8 cellular contexts compared by ENCODE assay signal in the genomic region with DNA sequence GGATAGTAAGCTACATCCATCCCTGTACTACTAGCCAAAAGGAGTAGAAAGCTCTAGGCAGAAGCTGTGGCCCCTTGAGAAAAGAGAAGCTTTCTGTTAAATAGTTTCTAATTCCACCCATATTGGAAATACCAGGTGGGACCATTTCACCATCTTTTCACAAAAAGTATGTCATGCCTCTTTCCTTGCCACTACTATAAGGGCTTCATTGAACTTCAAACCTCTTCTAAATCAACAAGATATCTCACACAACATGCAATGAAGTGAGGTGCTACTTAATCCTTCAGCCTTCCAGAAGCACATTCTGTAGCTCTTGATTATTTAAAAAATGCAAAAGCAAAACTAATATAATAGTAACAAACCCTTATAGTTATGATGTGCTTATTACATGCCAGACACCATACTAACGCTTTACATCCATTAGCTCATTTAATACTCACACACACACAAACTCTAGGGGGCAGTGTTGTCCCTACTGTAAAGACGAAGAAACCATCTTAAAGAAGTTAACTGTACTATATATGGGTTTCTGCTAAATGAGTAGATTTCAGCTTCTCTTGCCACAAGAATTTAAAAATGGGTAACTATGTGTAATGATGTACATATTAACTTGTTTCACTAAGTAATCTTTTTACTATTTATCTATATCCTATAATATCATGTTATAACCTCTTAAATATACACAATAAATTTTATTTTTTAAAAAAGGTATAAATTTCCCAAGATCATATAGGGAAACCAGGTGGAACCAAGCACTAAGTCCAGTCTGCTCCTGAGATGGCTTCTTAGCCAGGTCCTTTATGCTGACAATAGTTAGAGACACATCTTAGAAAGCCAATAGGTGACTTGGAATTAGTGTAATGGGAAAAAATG.
A peak's percentile ranks its signal among the peaks of the same experiment; 100 is the strongest.
DNase-seq lines count a peak whose midpoint lies in the region; ATAC-seq, FAIRE-seq and TF ChIP-seq lines count a peak whose summit lies in the region.

No MANE protein-coding gene starts in this region.

- no peak overlapping the region for H3K4me3 ChIP-seq in A673 (ENCODE audit: low read depth, low read length, poor library complexity, severe bottlenecking)
- H3K4me3 ChIP-seq in mammary epithelial cell (replicated peaks in 1 of 3; ENCODE audit: insufficient read depth in 1 of 3, low read depth in 2 of 3, low read length in 3 of 3): no peak overlapping the region
- no peak overlapping the region for H3K4me3 ChIP-seq in liver (ENCODE audit: low read depth in 1 of 3, low read length in 3 of 3)

- H2AFZ ChIP-seq in mammary epithelial cell (ENCODE audit: low read depth, low read length): no peak overlapping the region

- H3K36me3 Mint-ChIP-seq in T-helper 17 cell (ENCODE audit: low read depth): no peaks in the 10 kb centered on the region

- H3K4me1 Mint-ChIP-seq in T-helper 17 cell: no peaks in the 10 kb centered on the region

- in situ Hi-C loops in mammary epithelial cell (cut with MboI; ENCODE audit: low sequenced_read_pairs in 2 of 2): loop anchor here (5.0 kb wide), 1 partner anchor 91 kb away; no protein-coding TSS in a partner anchor

- dilution Hi-C loops in mammary epithelial cell (cut with HindIII; ENCODE audit: low sequenced_read_pairs): no loop called here

- CTCF ChIA-PET in A673 (lab: Charles Lee) (interaction anchor here (0.5 to 1.6 kb wide), 13 partner anchors 10 to 1580 kb away, joined by 3 to 23 read pairs (median 5); no protein-coding TSS in a partner anchor), mammary epithelial cell (lab: Charles Lee; ENCODE audit: low non-redundant PET) (interaction anchor here (0.5 to 2.7 kb wide), 14 partner anchors 9 to 1121 kb away, joined by 3 to 84 read pairs (median 5); partner anchors contain the start of gene KLHDC2)

- no peak overlapping the region for H3K4me3 Mint-ChIP-seq in T-helper 17 cell

- H3K9ac ChIP-seq in mammary epithelial cell (ENCODE audit: insufficient read depth, low read length) (no peak overlapping the region), liver (ENCODE audit: low read depth in 1 of 2, low read length in 2 of 2) (no peak overlapping the region)

- H3K4me2 ChIP-seq in mammary epithelial cell (ENCODE audit: insufficient read depth, low read depth, low read length): no peak overlapping the region

- no peaks in the 10 kb centered on the region for H3K27me3 ChIP-seq in A673 (replicated peaks; ENCODE audit: insufficient read depth, low read depth, low read length, poor library complexity)
- no peaks in the 10 kb centered on the region for H3K27me3 ChIP-seq in mammary epithelial cell (ENCODE audit: insufficient read depth, low read length)
- no peaks in the 10 kb centered on the region for H3K27me3 ChIP-seq in liver (ENCODE audit: control insufficient read depth in 4 of 4, insufficient read depth in 4 of 4, low read length in 3 of 4)

- ATAC-seq in HG02759 (IDR thresholded peaks at IDR 0.05; ENCODE audit: unreplicated experiment): peak; percentile 99
- peak; percentile 97 for ATAC-seq in T-helper 17 cell

- peak; percentile 90 to 92 for TF ChIP-seq RAD21 in liver (IDR thresholded peaks at IDR 0.05)

- H3K36me3 ChIP-seq in A673 (ENCODE audit: insufficient read depth, low read length, poor library complexity, severe bottlenecking) (no peaks in the 10 kb centered on the region), mammary epithelial cell (ENCODE audit: insufficient read depth, low read length) (no peaks in the 10 kb centered on the region), liver (ENCODE audit: control insufficient read depth in 4 of 4, insufficient read depth in 3 of 4, low read depth in 1 of 4, low read length in 3 of 4) (no peaks in the 10 kb centered on the region)

- POLR2A ChIA-PET in A673 (lab: Charles Lee; ENCODE audit: low non-redundant PET): interaction anchor here (0.6 kb wide), 1 partner anchor 305 kb away, joined by 3 read pairs; no protein-coding TSS in a partner anchor

- DNase-seq in A673 (ENCODE audit: low spot score) (peak; percentile 86), GM12891 (ENCODE audit: insufficient read length, low spot score) (peak; percentile 8), NCI-H1105 treated with DMSO at 0.1 percent for 48 hours (lab: John Stamatoyannopoulos, UW) (peak; percentile 69), T-helper 17 cell (peak in 2 of 3 donors; percentile 12 to 36), mammary epithelial cell (peak; percentile 66)
- peak; percentile 4 to 24 for DNase-seq in stimulated activated CD8-positive, alpha-beta memory T cell treated with anti-CD3 and anti-CD28 coated beads, Interleukin-4, amount 100 ng/mL, for 4 hours (ENCODE audit: low read depth in 2 of 2, low spot score in 1 of 2)

- no peaks in the 10 kb centered on the region for H4K20me1 ChIP-seq in mammary epithelial cell (ENCODE audit: insufficient read depth, low read length)

- no TSS peak for BruUV-seq in A673 (replicated peaks; lab: Mats Ljungman, UMichigan)
- BruUV-seq in mammary epithelial cell (replicated peaks; lab: Mats Ljungman, UMichigan): no TSS peak

- peaks cover 13% of the 10 kb centered on the region for H3K27me3 Mint-ChIP-seq in T-helper 17 cell

- intact Hi-C loops in A673 (cut with micrococcal nuclease; ENCODE audit: unreplicated experiment): loop anchor here (2.0 to 5.0 kb wide), 2 partner anchors 36 to 89 kb away; no protein-coding TSS in a partner anchor
- intact Hi-C loops in mammary epithelial cell (cut with micrococcal nuclease): loop anchor here (1.0 kb wide), 2 partner anchors 36 to 89 kb away; no protein-coding TSS in a partner anchor

- 2% methylated on average over 2 of the region's 2 CpGs for whole genome bisulfite sequencing in mammary epithelial cell (ENCODE audit: low coverage, missing lambda C conversion rate)
- 7% methylated on average over 2 of the region's 2 CpGs for WGBS in liver

- H3K27ac Mint-ChIP-seq in T-helper 17 cell: no peak overlapping the region

- TF ChIP-seq POLR2A in GM12891 (IDR thresholded peaks at IDR 0.05; ENCODE audit: low read depth, low read length): no peak

- H3K79me2 ChIP-seq in mammary epithelial cell (ENCODE audit: insufficient read depth, low read length): no peaks in the 10 kb centered on the region

- H3K9me3 ChIP-seq in A673 (ENCODE audit: low read depth, low read length, poor library complexity, severe bottlenecking) (no peaks in the 10 kb centered on the region), T-helper 17 cell (ENCODE audit: control insufficient read depth, low read length, poor library complexity, severe bottlenecking) (no peaks in the 10 kb centered on the region), mammary epithelial cell (replicated peaks; ENCODE audit: insufficient read depth, low read length) (no peaks in the 10 kb centered on the region), liver (ENCODE audit: control insufficient read depth in 4 of 4, low read length in 3 of 4) (no peaks in the 10 kb centered on the region)

- no peaks in the 10 kb centered on the region for H3K4me1 ChIP-seq in A673 (ENCODE audit: insufficient read depth, low read length, poor library complexity, severe bottlenecking)
- no peaks in the 10 kb centered on the region for H3K4me1 ChIP-seq in mammary epithelial cell (ENCODE audit: insufficient read depth, low read length)
- no peaks in the 10 kb centered on the region for H3K4me1 ChIP-seq in liver (ENCODE audit: control insufficient read depth in 4 of 4, insufficient read depth in 4 of 4, low read length in 3 of 4)

- TF ChIP-seq CTCF in A673 (conservative IDR thresholded peaks at IDR 0.05; ENCODE audit: low read depth, low read length) (peak; percentile 87), mammary epithelial cell (conservative IDR thresholded peaks at IDR 0.05 in 1 of 2, IDR thresholded peaks at IDR 0.05 in 1 of 2; ENCODE audit: extremely low read depth in 1 of 2, insufficient read depth in 1 of 2, low read depth in 1 of 2, low read length in 2 of 2) (peak; percentile 76 to 77), liver (IDR thresholded peaks at IDR 0.05; ENCODE audit: low read depth, low read length, missing input control) (peak; percentile 82)

- H3K27ac ChIP-seq in A673 (ENCODE audit: low read depth, low read length, poor library complexity, severe bottlenecking) (no peak overlapping the region), mammary epithelial cell (ENCODE audit: insufficient read depth, low read depth, low read length) (no peak overlapping the region), liver (ENCODE audit: low read depth in 1 of 2, low read length in 2 of 2) (no peak overlapping the region)

- FAIRE-seq in GM12891 (lab: Jason Lieb, UNC): peak; percentile 80

TF ChIP-seq in GM12891, 5 proteins besides CTCF, POLR2A, EP300 and RAD21:
- TF ChIP-seq POLR2AphosphoS5 (IDR thresholded peaks at IDR 0.05; ENCODE audit: low read depth, low read length) (no peak), TAF1 (IDR thresholded peaks at IDR 0.05; ENCODE audit: low read depth, low read length) (no peak), SPI1 (IDR thresholded peaks at IDR 0.05; ENCODE audit: low read depth, low read length) (no peak)
TF ChIP-seq in GM12891: peak in this region for 0.

TF ChIP-seq in liver, 16 proteins besides CTCF, POLR2A, EP300 and RAD21:
- TF ChIP-seq, protein P1, sequence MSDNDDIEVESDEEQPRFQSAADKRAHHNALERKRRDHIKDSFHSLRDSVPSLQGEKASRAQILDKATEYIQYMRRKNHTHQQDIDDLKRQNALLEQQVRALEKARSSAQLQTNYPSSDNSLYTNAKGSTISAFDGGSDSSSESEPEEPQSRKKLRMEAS (IDR thresholded peaks at IDR 0.05): no peak
- TF ChIP-seq ATF3 (IDR thresholded peaks at IDR 0.05) (no peak), JUND (IDR thresholded peaks at IDR 0.05) (no peak)

Comparison
In these comparisons a context has a peak if more than half of its experiments do, and no peak if none do; other contexts are left out.
1. DNase-seq: peak in every context shown above with its lines; median percentile 86 in A673; 69 in NCI-H1105 treated with DMSO at 0.1 percent for 48 hours; 66 in mammary epithelial cell; 24 in T-helper 17 cell; 14 in stimulated activated CD8-positive, alpha-beta memory T cell treated with anti-CD3 and anti-CD28 coated beads, Interleukin-4, amount 100 ng/mL, for 4 hours; 8 in GM12891.